ENCODE assay signal across 17 cellular contexts in genomic region chr1:199295102-199295501, GRCh38.
"Had no signal": no experiment of that assay in that cellular context is flagged by ENCODE, and none has a peak within 500 bp of the region (broad histone marks: within the 10 kb centered on the region; RNA-seq: fewer than 3 reads in every experiment).

No MANE protein-coding gene starts in this region.

- DNase-seq: activated CD4-positive, alpha-beta memory T cell treated with anti-CD3 and anti-CD28 coated beads for 36 hours; activated CD4-positive, alpha-beta T cell treated with anti-CD3 and anti-CD28 coated beads for 48 hours; activated effector memory CD4-positive, alpha-beta T cell treated with Interleukin-2 at 50 U/mL for 16 hours; activated naive CD4-positive, alpha-beta T cell treated with anti-CD3 and anti-CD28 coated beads for 36 hours; activated T-cell treated with anti-CD3 and anti-CD28 coated beads, Interleukin-2, amount 50 U/mL, for 72 hours; amygdala; cerebellar nuclear complex; cortex of kidney; left colon; spleen; stimulated activated CD4-positive, alpha-beta T cell treated with anti-CD3 and anti-CD28 coated beads, Interleukin-4, amount 100 ng/mL, for 1 hour; stimulated activated naive CD4-positive, alpha-beta T cell had no signal

- H3K9me3 ChIP-seq: spleen, thoracic aorta, vagina had no signal

- ATAC-seq: activated T-cell treated with anti-CD3 and anti-CD28 coated beads, Interleukin-2, amount 50 U/mL, for 72 hours; left colon; natural killer cell treated with Interleukin-12 subunit alpha and Interleukin-12 subunit beta and Interleukin-15 and Interleukin-18, amount 100 ng/mL, for 72 hours had no signal

- H3K27ac ChIP-seq: spleen, thoracic aorta, vagina had no signal

- FAIRE-seq: bronchial epithelial cell, keratinocyte had no signal

- H3K4me1 ChIP-seq: spleen, vagina had no signal

- H3K27me3 ChIP-seq: spleen, vagina had no signal

- H3K36me3 ChIP-seq: spleen, thoracic aorta, vagina had no signal

- H3K4me3 ChIP-seq: spleen, thoracic aorta, vagina had no signal
